1 cellular context compared by ENCODE assay signal in genomic region chr7:112206238-112207105, GRCh38.
TF ChIP-seq lines count a peak whose summit lies in the region.

TSS of gene DOCK4 (minus strand) at chr7:112206399. CDS start at chr7:112206138, 261 bp downstream.
TSS of gene ZNF277 (plus strand) at chr7:112206695. CDS start at chr7:112206717, 22 bp downstream.

TF ChIP-seq in GM12878, 131 proteins besides CTCF, POLR2A, EP300 and RAD21 (continued from another document and continues in another):
- no peak for TF ChIP-seq IRF5 (IDR thresholded peaks at IDR 0.05; ENCODE audit: borderline replicate concordance)
- TF ChIP-seq NKRF (conservative IDR thresholded peaks at IDR 0.05) = peak; percentile 50; the same call in 1 of the 2 replicates
- TF ChIP-seq EED (IDR thresholded peaks at IDR 0.05; ENCODE audit: low read depth) = no peak
- peak; percentile 89; the same call in 1 of the 2 replicates for TF ChIP-seq CHD1 (IDR thresholded peaks at IDR 0.05; ENCODE audit: low read depth, low read length)
- TF ChIP-seq NFIC (IDR thresholded peaks at IDR 0.05; ENCODE audit: low read depth, low read length) = no peak
- TF ChIP-seq IRF4 (IDR thresholded peaks at IDR 0.05; ENCODE audit: low read depth, low read length) = no peak
- TF ChIP-seq PBX3 (IDR thresholded peaks at IDR 0.05; ENCODE audit: insufficient replicate concordance, low read depth, low read length) = no peak
- TF ChIP-seq MEF2A (IDR thresholded peaks at IDR 0.05; ENCODE audit: insufficient read depth, low read depth, low read length) = no peak
- 0 out of 2 replicates have a peak, but pooled peaks have one; percentile 53 for TF ChIP-seq CBFB (IDR thresholded peaks at IDR 0.05; ENCODE audit: low read depth)
- TF ChIP-seq RELA (IDR thresholded peaks at IDR 0.05; ENCODE audit: borderline replicate concordance, partially characterized antibody) = peak; percentile 14
- no peak for TF ChIP-seq CBX3 (IDR thresholded peaks at IDR 0.05; ENCODE audit: borderline replicate concordance, low read depth)
- TF ChIP-seq ATF7 (IDR thresholded peaks at IDR 0.05; ENCODE audit: low read depth) = peak; percentile 88
- TF ChIP-seq ZNF24 (IDR thresholded peaks at IDR 0.05) = no peak
- no peak; the same call in 1 of the 2 replicates for TF ChIP-seq NR2F1 (conservative IDR thresholded peaks at IDR 0.05)
- no peak for TF ChIP-seq EZH2 (IDR thresholded peaks at IDR 0.05; ENCODE audit: borderline replicate concordance, control insufficient read depth, low read depth, low read length)
- no peak for TF ChIP-seq FOXM1 (IDR thresholded peaks at IDR 0.05; ENCODE audit: low read depth, low read length)
- no peak for TF ChIP-seq BCL3 (IDR thresholded peaks at IDR 0.05; ENCODE audit: borderline replicate concordance, insufficient read depth, low read depth, low read length, poor library complexity, severe bottlenecking)
- TF ChIP-seq JUND (IDR thresholded peaks at IDR 0.05; ENCODE audit: low read depth, low read length) = peak; percentile 55; the same call in 1 of the 2 replicates
- no peak for TF ChIP-seq ZNF207 (IDR thresholded peaks at IDR 0.05; ENCODE audit: borderline replicate concordance)
- no peak for TF ChIP-seq ZSCAN29 (IDR thresholded peaks at IDR 0.05)
- peak; percentile 65; the same call in 1 of the 2 replicates for TF ChIP-seq ZBTB40 (IDR thresholded peaks at IDR 0.05; ENCODE audit: borderline replicate concordance)
- TF ChIP-seq MTA2 (IDR thresholded peaks at IDR 0.05; ENCODE audit: low read depth) = no peak
- no peak for TF ChIP-seq ASH2L (IDR thresholded peaks at IDR 0.05; ENCODE audit: borderline replicate concordance, low read depth)
- TF ChIP-seq MXI1 (IDR thresholded peaks at IDR 0.05; ENCODE audit: low read depth, low read length) = no peak; the same call in 1 of the 2 replicates
- TF ChIP-seq HDAC6 (IDR thresholded peaks at IDR 0.05; ENCODE audit: unreplicated experiment) = peak; percentile 25
- TF ChIP-seq SIX5 (IDR thresholded peaks at IDR 0.05; ENCODE audit: low read depth, low read length, severe bottlenecking) = peak; percentile 94
- no peak for TF ChIP-seq SUZ12 (IDR thresholded peaks at IDR 0.05; ENCODE audit: unreplicated experiment)
- TF ChIP-seq ZZZ3 (IDR thresholded peaks at IDR 0.05; ENCODE audit: control insufficient read depth, insufficient read length, low read depth) = no peak
- no peak for TF ChIP-seq MYC (IDR thresholded peaks at IDR 0.05; ENCODE audit: insufficient read depth, insufficient read length, insufficient replicate concordance, low read length, severe bottlenecking)
- TF ChIP-seq ZNF217 (IDR thresholded peaks at IDR 0.05) = no peak
- no peak for TF ChIP-seq HSF1 (IDR thresholded peaks at IDR 0.05; ENCODE audit: low read depth, low read length)
- TF ChIP-seq YBX1 (IDR thresholded peaks at IDR 0.05) = no peak
- no peak for TF ChIP-seq PAX8 (IDR thresholded peaks at IDR 0.05)
- no peak for TF ChIP-seq WRNIP1 (IDR thresholded peaks at IDR 0.05; ENCODE audit: borderline replicate concordance, low read depth, low read length)
- TF ChIP-seq SIN3A (IDR thresholded peaks at IDR 0.05; ENCODE audit: low read depth, low read length) = no peak
- no peak for TF ChIP-seq SMC3 (IDR thresholded peaks at IDR 0.05; ENCODE audit: borderline replicate concordance, low read length)
- no peak for TF ChIP-seq SMAD5 (IDR thresholded peaks at IDR 0.05; ENCODE audit: low read depth)
- TF ChIP-seq CEBPB (IDR thresholded peaks at IDR 0.05; ENCODE audit: borderline replicate concordance in 1 of 2, low read depth in 2 of 2, low read length in 2 of 2) = no peak
- no peak for TF ChIP-seq NFYA (IDR thresholded peaks at IDR 0.05; ENCODE audit: borderline replicate concordance, low read depth, low read length)
- TF ChIP-seq ZNF274 (IDR thresholded peaks at IDR 0.05; ENCODE audit: insufficient read depth, insufficient read length) = no peak
- TF ChIP-seq YY1 (IDR thresholded peaks at IDR 0.05; ENCODE audit: low read depth, low read length) = peak; percentile 94
- TF ChIP-seq ZNF592 (IDR thresholded peaks at IDR 0.05) = no peak
- TF ChIP-seq CHD4 (IDR thresholded peaks at IDR 0.05) = no peak
- no peak for TF ChIP-seq REST (IDR thresholded peaks at IDR 0.05; ENCODE audit: low read depth, low read length)
- TF ChIP-seq POU2F2 (IDR thresholded peaks at IDR 0.05; ENCODE audit: borderline replicate concordance, low read depth, low read length) = 0 out of 3 replicates have a peak, but pooled peaks have one; percentile 30
